1 cellular context compared by ENCODE assay signal in the genomic region with DNA sequence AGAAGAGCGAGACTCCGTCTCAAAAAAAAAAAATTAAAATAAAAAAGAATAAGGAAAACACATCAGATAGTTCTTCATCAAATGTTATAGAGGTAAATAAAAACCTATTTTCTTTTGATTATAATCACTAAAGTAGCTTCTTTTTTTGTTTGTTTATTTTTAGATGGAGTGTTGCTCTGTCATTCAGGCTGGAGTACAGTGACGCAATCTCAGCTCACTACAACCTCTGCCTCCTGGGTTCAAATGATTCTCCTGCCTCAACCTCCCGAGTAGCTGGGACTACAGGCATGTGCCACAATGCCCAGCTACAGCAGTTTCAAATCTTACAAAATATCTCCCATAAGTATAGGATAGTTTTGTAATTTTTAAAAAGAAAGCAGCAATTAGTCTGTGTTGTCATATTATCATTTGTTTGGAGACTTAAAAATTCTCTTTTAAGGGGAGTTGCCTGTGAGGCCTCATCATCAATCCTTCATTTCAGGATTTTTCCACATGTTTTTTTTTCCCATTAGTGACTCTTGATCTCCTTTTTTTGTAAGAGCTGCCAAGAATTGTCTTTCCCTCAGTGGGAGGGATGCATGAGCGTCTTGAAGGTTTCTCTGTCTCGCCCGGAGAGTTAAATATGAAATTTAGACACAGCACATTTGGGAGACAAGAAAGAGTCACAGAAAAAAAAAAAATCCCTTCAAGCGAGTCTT.
TF ChIP-seq lines count a peak whose summit lies in the region.

No MANE protein-coding gene starts in this region.

TF ChIP-seq in K562, 482 proteins besides CTCF, POLR2A, EP300 and RAD21:
- TF ChIP-seq, protein P1, sequence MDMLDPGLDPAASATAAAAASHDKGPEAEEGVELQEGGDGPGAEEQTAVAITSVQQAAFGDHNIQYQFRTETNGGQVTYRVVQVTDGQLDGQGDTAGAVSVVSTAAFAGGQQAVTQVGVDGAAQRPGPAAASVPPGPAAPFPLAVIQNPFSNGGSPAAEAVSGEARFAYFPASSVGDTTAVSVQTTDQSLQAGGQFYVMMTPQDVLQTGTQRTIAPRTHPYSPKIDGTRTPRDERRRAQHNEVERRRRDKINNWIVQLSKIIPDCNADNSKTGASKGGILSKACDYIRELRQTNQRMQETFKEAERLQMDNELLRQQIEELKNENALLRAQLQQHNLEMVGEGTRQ (CRISPR knock-in tag; IDR thresholded peaks at IDR 0.05) = no peak
- no peak for TF ChIP-seq ZNF121 (CRISPR knock-in tag; conservative IDR thresholded peaks at IDR 0.05)
- no peak for TF ChIP-seq ZNF12 (CRISPR knock-in tag; IDR thresholded peaks at IDR 0.05)
- TF ChIP-seq, protein P2, sequence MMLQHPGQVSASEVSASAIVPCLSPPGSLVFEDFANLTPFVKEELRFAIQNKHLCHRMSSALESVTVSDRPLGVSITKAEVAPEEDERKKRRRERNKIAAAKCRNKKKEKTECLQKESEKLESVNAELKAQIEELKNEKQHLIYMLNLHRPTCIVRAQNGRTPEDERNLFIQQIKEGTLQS (IDR thresholded peaks at IDR 0.05) = peak; percentile 40; the same call in 1 of the 2 replicates
- TF ChIP-seq, protein P2 (CRISPR knock-in tag; conservative IDR thresholded peaks at IDR 0.05) = no peak
- TF ChIP-seq ZNF79 (CRISPR knock-in tag; IDR thresholded peaks at IDR 0.05; ENCODE audit: low read depth) = no peak
- TF ChIP-seq HIVEP1 (CRISPR knock-in tag; IDR thresholded peaks at IDR 0.05) = no peak
- TF ChIP-seq ZNF75A (CRISPR knock-in tag; IDR thresholded peaks at IDR 0.05) = no peak
- no peak for TF ChIP-seq CEBPG (CRISPR knock-in tag; IDR thresholded peaks at IDR 0.05)
- peak in 1 of 2 experiments; percentile 31; a peak in 1 of 4 replicates for TF ChIP-seq CEBPG (tag; conservative IDR thresholded peaks at IDR 0.05 in 1 of 2, IDR thresholded peaks at IDR 0.05 in 1 of 2)
- TF ChIP-seq, protein P3, sequence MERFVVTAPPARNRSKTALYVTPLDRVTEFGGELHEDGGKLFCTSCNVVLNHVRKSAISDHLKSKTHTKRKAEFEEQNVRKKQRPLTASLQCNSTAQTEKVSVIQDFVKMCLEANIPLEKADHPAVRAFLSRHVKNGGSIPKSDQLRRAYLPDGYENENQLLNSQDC (CRISPR knock-in tag; IDR thresholded peaks at IDR 0.05) = no peak
- no peak for TF ChIP-seq ZNF311 (CRISPR knock-in tag; IDR thresholded peaks at IDR 0.05)
- no peak for TF ChIP-seq ZNF717 (CRISPR knock-in tag; IDR thresholded peaks at IDR 0.05)
- TF ChIP-seq ZNF3 (CRISPR knock-in tag; IDR thresholded peaks at IDR 0.05) = no peak
- no peak for TF ChIP-seq LEF1 (IDR thresholded peaks at IDR 0.05)
- 0 out of 2 replicates have a peak, but pooled peaks have one; percentile 21 for TF ChIP-seq CEBPB (tag; IDR thresholded peaks at IDR 0.05)
- TF ChIP-seq SNIP1 (IDR thresholded peaks at IDR 0.05; ENCODE audit: low read depth) = no peak
- TF ChIP-seq ZBTB1 (CRISPR knock-in tag; IDR thresholded peaks at IDR 0.05; ENCODE audit: borderline replicate concordance, low read depth) = no peak
- TF ChIP-seq JUND (IDR thresholded peaks at IDR 0.05; ENCODE audit: borderline replicate concordance, low read depth, low read length) = no peak
- no peak for TF ChIP-seq JUND (tag; IDR thresholded peaks at IDR 0.05; ENCODE audit: borderline replicate concordance, low read depth, low read length)
- TF ChIP-seq ZNF146 (CRISPR knock-in tag; IDR thresholded peaks at IDR 0.05; ENCODE audit: unreplicated experiment) = no peak
- TF ChIP-seq, protein P4, sequence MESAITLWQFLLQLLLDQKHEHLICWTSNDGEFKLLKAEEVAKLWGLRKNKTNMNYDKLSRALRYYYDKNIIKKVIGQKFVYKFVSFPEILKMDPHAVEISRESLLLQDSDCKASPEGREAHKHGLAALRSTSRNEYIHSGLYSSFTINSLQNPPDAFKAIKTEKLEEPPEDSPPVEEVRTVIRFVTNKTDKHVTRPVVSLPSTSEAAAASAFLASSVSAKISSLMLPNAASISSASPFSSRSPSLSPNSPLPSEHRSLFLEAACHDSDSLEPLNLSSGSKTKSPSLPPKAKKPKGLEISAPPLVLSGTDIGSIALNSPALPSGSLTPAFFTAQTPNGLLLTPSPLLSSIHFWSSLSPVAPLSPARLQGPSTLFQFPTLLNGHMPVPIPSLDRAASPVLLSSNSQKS (CRISPR knock-in tag; IDR thresholded peaks at IDR 0.05) = no peak
- no peak for TF ChIP-seq ARID1B (IDR thresholded peaks at IDR 0.05)
- no peak for TF ChIP-seq ZKSCAN1 (IDR thresholded peaks at IDR 0.05; ENCODE audit: low read depth, low read length)
- no peak for TF ChIP-seq EP400 (IDR thresholded peaks at IDR 0.05)
- TF ChIP-seq, protein P5, sequence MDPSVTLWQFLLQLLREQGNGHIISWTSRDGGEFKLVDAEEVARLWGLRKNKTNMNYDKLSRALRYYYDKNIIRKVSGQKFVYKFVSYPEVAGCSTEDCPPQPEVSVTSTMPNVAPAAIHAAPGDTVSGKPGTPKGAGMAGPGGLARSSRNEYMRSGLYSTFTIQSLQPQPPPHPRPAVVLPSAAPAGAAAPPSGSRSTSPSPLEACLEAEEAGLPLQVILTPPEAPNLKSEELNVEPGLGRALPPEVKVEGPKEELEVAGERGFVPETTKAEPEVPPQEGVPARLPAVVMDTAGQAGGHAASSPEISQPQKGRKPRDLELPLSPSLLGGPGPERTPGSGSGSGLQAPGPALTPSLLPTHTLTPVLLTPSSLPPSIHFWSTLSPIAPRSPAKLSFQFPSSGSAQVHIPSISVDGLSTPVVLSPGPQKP (CRISPR knock-in tag; IDR thresholded peaks at IDR 0.05) = no peak
- TF ChIP-seq, protein P6, sequence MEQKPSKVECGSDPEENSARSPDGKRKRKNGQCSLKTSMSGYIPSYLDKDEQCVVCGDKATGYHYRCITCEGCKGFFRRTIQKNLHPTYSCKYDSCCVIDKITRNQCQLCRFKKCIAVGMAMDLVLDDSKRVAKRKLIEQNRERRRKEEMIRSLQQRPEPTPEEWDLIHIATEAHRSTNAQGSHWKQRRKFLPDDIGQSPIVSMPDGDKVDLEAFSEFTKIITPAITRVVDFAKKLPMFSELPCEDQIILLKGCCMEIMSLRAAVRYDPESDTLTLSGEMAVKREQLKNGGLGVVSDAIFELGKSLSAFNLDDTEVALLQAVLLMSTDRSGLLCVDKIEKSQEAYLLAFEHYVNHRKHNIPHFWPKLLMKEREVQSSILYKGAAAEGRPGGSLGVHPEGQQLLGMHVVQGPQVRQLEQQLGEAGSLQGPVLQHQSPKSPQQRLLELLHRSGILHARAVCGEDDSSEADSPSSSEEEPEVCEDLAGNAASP (IDR thresholded peaks at IDR 0.05) = no peak
- TF ChIP-seq CXXC5 (CRISPR knock-in tag; IDR thresholded peaks at IDR 0.05) = no peak
- TF ChIP-seq ZFP36 (IDR thresholded peaks at IDR 0.05; ENCODE audit: low read depth, low read length, partially characterized antibody) = no peak
